Comparison of ENCODE assay signal across 1 cellular context in the genomic region with DNA sequence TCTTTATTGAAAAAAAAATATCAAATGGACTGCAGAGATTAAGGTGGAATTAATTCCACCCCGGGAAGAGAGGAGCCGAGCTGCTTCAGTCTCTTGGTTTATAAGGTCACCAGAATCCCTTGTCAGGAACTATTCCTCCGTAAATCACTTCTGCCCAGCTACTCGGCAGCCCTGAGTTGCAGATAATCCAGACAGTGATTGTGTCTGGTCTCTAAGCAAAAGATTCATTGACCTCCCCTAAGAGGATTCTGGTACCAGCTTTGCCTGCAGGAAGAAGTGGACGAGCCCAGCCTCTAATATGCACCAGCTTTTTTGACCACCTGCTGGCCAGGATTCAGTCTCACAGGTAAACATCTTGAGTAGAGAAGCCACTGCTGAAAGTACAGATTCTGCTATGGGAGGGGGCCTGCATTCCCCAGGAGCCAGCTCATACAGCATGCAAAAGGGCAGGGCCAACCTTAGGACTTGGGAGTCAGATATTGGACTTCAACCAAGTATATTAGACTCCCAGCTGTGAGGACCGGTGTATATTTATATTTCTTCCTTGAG.
TF ChIP-seq lines count a peak whose summit lies in the region.

No MANE protein-coding gene starts in this region.

TF ChIP-seq in GM23338, 12 proteins besides CTCF, POLR2A, EP300 and RAD21 (continued from another document):
- TF ChIP-seq, protein P1, sequence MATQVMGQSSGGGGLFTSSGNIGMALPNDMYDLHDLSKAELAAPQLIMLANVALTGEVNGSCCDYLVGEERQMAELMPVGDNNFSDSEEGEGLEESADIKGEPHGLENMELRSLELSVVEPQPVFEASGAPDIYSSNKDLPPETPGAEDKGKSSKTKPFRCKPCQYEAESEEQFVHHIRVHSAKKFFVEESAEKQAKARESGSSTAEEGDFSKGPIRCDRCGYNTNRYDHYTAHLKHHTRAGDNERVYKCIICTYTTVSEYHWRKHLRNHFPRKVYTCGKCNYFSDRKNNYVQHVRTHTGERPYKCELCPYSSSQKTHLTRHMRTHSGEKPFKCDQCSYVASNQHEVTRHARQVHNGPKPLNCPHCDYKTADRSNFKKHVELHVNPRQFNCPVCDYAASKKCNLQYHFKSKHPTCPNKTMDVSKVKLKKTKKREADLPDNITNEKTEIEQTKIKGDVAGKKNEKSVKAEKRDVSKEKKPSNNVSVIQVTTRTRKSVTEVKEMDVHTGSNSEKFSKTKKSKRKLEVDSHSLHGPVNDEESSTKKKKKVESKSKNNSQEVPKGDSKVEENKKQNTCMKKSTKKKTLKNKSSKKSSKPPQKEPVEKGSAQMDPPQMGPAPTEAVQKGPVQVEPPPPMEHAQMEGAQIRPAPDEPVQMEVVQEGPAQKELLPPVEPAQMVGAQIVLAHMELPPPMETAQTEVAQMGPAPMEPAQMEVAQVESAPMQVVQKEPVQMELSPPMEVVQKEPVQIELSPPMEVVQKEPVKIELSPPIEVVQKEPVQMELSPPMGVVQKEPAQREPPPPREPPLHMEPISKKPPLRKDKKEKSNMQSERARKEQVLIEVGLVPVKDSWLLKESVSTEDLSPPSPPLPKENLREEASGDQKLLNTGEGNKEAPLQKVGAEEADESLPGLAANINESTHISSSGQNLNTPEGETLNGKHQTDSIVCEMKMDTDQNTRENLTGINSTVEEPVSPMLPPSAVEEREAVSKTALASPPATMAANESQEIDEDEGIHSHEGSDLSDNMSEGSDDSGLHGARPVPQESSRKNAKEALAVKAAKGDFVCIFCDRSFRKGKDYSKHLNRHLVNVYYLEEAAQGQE (IDR thresholded peaks at IDR 0.05; ENCODE audit: unreplicated experiment): no peak
- TF ChIP-seq CREB1 (CRISPR knock-in tag; IDR thresholded peaks at IDR 0.05; ENCODE audit: low read depth) (no peak), NANOG (IDR thresholded peaks at IDR 0.05; ENCODE audit: borderline replicate concordance) (no peak), POLR2AphosphoS5 (IDR thresholded peaks at IDR 0.05; ENCODE audit: low read depth) (no peak), ZNF114 (CRISPR knock-in tag; IDR thresholded peaks at IDR 0.05) (no peak), EZH2 (IDR thresholded peaks at IDR 0.05; ENCODE audit: low read depth, unreplicated experiment) (no peak), EZH2phosphoT487 (IDR thresholded peaks at IDR 0.05; ENCODE audit: unreplicated experiment) (no peak), ZNF331 (CRISPR knock-in tag; IDR thresholded peaks at IDR 0.05; ENCODE audit: low read depth) (no peak), JUNB (IDR thresholded peaks at IDR 0.05; ENCODE audit: unreplicated experiment) (no peak)
- TF ChIP-seq, protein P2, sequence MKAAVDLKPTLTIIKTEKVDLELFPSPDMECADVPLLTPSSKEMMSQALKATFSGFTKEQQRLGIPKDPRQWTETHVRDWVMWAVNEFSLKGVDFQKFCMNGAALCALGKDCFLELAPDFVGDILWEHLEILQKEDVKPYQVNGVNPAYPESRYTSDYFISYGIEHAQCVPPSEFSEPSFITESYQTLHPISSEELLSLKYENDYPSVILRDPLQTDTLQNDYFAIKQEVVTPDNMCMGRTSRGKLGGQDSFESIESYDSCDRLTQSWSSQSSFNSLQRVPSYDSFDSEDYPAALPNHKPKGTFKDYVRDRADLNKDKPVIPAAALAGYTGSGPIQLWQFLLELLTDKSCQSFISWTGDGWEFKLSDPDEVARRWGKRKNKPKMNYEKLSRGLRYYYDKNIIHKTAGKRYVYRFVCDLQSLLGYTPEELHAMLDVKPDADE (IDR thresholded peaks at IDR 0.05): no peak
- TF ChIP-seq, protein P3, sequence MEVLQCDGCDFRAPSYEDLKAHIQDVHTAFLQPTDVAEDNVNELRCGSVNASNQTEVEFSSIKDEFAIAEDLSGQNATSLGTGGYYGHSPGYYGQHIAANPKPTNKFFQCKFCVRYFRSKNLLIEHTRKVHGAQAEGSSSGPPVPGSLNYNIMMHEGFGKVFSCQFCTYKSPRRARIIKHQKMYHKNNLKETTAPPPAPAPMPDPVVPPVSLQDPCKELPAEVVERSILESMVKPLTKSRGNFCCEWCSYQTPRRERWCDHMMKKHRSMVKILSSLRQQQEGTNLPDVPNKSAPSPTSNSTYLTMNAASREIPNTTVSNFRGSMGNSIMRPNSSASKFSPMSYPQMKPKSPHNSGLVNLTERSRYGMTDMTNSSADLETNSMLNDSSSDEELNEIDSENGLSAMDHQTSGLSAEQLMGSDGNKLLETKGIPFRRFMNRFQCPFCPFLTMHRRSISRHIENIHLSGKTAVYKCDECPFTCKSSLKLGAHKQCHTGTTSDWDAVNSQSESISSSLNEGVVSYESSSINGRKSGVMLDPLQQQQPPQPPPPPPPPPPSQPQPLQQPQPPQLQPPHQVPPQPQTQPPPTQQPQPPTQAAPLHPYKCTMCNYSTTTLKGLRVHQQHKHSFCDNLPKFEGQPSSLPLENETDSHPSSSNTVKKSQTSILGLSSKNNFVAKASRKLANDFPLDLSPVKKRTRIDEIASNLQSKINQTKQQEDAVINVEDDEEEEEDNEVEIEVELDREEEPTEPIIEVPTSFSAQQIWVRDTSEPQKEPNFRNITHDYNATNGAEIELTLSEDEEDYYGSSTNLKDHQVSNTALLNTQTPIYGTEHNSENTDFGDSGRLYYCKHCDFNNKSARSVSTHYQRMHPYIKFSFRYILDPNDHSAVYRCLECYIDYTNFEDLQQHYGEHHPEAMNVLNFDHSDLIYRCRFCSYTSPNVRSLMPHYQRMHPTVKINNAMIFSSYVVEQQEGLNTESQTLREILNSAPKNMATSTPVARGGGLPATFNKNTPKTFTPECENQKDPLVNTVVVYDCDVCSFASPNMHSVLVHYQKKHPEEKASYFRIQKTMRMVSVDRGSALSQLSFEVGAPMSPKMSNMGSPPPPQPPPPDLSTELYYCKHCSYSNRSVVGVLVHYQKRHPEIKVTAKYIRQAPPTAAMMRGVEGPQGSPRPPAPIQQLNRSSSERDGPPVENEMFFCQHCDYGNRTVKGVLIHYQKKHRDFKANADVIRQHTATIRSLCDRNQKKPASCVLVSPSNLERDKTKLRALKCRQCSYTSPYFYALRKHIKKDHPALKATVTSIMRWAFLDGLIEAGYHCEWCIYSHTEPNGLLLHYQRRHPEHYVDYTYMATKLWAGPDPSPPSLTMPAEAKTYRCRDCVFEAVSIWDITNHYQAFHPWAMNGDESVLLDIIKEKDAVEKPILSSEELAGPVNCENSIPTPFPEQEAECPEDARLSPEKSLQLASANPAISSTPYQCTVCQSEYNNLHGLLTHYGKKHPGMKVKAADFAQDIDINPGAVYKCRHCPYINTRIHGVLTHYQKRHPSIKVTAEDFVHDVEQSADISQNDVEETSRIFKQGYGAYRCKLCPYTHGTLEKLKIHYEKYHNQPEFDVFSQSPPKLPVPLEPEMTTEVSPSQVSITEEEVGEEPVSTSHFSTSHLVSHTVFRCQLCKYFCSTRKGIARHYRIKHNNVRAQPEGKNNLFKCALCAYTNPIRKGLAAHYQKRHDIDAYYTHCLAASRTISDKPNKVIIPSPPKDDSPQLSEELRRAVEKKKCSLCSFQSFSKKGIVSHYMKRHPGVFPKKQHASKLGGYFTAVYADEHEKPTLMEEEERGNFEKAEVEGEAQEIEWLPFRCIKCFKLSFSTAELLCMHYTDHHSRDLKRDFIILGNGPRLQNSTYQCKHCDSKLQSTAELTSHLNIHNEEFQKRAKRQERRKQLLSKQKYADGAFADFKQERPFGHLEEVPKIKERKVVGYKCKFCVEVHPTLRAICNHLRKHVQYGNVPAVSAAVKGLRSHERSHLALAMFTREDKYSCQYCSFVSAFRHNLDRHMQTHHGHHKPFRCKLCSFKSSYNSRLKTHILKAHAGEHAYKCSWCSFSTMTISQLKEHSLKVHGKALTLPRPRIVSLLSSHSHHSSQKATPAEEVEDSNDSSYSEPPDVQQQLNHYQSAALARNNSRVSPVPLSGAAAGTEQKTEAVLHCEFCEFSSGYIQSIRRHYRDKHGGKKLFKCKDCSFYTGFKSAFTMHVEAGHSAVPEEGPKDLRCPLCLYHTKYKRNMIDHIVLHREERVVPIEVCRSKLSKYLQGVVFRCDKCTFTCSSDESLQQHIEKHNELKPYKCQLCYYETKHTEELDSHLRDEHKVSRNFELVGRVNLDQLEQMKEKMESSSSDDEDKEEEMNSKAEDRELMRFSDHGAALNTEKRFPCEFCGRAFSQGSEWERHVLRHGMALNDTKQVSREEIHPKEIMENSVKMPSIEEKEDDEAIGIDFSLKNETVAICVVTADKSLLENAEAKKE (CRISPR knock-in tag; IDR thresholded peaks at IDR 0.05): no peak
